ENCODE assay signal across 2 cellular contexts in genomic region chr5:149056611-149057165, GRCh38.
A peak's percentile ranks its signal among the peaks of the same experiment; 100 is the strongest.
TF ChIP-seq lines count a peak whose summit lies in the region.

No MANE protein-coding gene starts in this region.

TF ChIP-seq in IMR-90, 13 proteins besides CTCF, POLR2A, EP300 and RAD21:
- TF ChIP-seq RFX5 (IDR thresholded peaks at IDR 0.05; ENCODE audit: low read depth, low read length) (no peak), NFE2L2 (IDR thresholded peaks at IDR 0.05; ENCODE audit: low read depth, low read length) (peak; percentile 80), BHLHE40 (IDR thresholded peaks at IDR 0.05; ENCODE audit: low read depth, low read length) (no peak), CEBPB (IDR thresholded peaks at IDR 0.05; ENCODE audit: low read depth, low read length) (no peak), SMC3 (IDR thresholded peaks at IDR 0.05; ENCODE audit: low read depth, low read length) (no peak), RCOR1 (IDR thresholded peaks at IDR 0.05; ENCODE audit: insufficient replicate concordance, low read length) (no peak), MAZ (IDR thresholded peaks at IDR 0.05; ENCODE audit: borderline replicate concordance, low read depth, low read length) (no peak), USF2 (IDR thresholded peaks at IDR 0.05; ENCODE audit: low read depth, low read length) (no peak)

TF ChIP-seq in K562, 482 proteins besides CTCF, POLR2A, EP300 and RAD21:
- TF ChIP-seq NFE2L1 (tag; IDR thresholded peaks at IDR 0.05; ENCODE audit: borderline replicate concordance, low read depth) = peak; percentile 26; the same call in 1 of the 2 replicates
- no peak for TF ChIP-seq HSF4 (CRISPR knock-in tag; IDR thresholded peaks at IDR 0.05; ENCODE audit: borderline replicate concordance)
- TF ChIP-seq DEAF1 (CRISPR knock-in tag; IDR thresholded peaks at IDR 0.05) = no peak
- peak; percentile 40; the same call in 1 of the 2 replicates for TF ChIP-seq ZNF316 (IDR thresholded peaks at IDR 0.05)
- TF ChIP-seq MAFG (tag; conservative IDR thresholded peaks at IDR 0.05) = peak; percentile 63
